ENCODE assay signal across 9 cellular contexts in the genomic region with DNA sequence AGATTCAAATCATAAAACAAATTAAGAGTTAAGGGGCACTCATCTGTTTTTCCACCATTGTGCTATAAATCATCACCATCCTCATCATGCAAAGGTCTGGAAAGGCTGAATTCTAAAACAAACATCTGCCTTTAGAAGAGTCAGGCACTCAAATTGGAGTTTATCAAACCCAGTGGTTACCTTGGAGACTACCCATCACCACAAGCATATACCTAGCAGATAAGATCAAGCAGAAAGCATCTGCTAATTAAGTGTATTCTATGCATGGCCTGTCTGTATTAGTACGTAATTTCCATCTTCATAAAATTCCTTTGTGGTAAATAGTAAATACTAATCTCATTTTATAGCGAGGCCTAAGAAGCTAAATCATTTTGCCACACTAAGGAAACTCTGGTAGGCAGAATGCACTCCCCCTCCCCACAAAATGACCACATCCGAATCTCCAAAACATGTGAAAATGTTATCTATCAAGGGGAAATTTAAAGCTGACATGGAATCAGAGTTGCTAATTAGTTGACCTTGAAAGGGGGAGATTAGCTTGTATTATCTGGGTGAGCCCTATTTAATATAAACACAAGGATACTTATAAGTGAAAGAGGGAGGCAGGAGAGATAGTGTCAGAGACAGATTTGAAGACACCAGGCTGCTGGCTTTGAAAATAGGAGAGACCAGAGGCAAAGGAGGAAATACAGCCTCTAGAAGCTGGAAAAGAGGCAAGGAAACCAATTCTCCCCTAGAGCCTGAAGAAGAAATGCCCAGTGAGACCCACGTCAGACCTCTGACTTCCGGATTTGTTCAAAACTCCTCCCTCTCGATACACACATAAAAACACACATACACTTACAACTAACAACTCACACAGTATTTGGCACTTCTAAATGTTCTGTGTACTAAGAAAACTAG. TPM values are rescaled to one million over a fixed set of nuclear protein-coding genes. Genes with fewer than 3 reads are reported as not detected.
DNase-seq lines count a peak whose midpoint lies in the region; ATAC-seq and TF ChIP-seq lines count a peak whose summit lies in the region.
"Had no signal": no experiment of that assay in that cellular context is flagged by ENCODE, and none has a peak within 500 bp of the region (broad histone marks: within the 10 kb centered on the region; RNA-seq: fewer than 3 reads in every experiment).

No MANE protein-coding gene starts in this region.

- H4K20me1 ChIP-seq in OCI-LY1 (ENCODE audit: insufficient read depth, low read length): no peaks in the 10 kb centered on the region

- no peak for TF ChIP-seq CTCF in OCI-LY1 (IDR thresholded peaks at IDR 0.05; ENCODE audit: low read length)

- no peak for DNase-seq in activated CD4-positive, CD25-positive, alpha-beta regulatory T cell treated with anti-CD3 and anti-CD28 coated beads, Interleukin-2, amount 50 U/mL, for 72 hours
- peak in 1 of 2 donors; percentile 30 for DNase-seq in central memory CD8-positive, alpha-beta T cell (ENCODE audit: low spot score in 2 of 2)
- peak in 1 of 2 donors; percentile 35 for DNase-seq in trophoblast cell
- DNase-seq in hepatic stellate cell (ENCODE audit: low spot score): no peak
- DNase-seq in COLO829 (ENCODE audit: low spot score): no peak
- DNase-seq: foreskin keratinocyte had no signal

- H3K23ac ChIP-seq in trophoblast cell (ENCODE audit: low read length): no peak overlapping the region

- H3K4me3 Mint-ChIP-seq in central memory CD8-positive, alpha-beta T cell: peak overlapping the region; percentile 66

- H3K9ac ChIP-seq in OCI-LY1 (ENCODE audit: low read length) (no peak overlapping the region), trophoblast cell (ENCODE audit: low read length) (no peak overlapping the region)

- H4K12ac ChIP-seq in trophoblast cell (ENCODE audit: low read depth, low read length): no peak overlapping the region

- H3K79me2 ChIP-seq in OCI-LY1 (ENCODE audit: insufficient read depth, low read length) (peaks cover 78% of the 10 kb centered on the region), trophoblast cell (ENCODE audit: control insufficient read depth, insufficient read depth, low read length, poor library complexity) (peaks cover 17% of the 10 kb centered on the region)

- H3K27me3 Mint-ChIP-seq in central memory CD8-positive, alpha-beta T cell: no peaks in the 10 kb centered on the region

- H3K4me1 Mint-ChIP-seq in central memory CD8-positive, alpha-beta T cell: peaks cover 34% of the 10 kb centered on the region

- 100% methylated on average over 1 of the region's 6 CpGs for WGBS in trophoblast cell (ENCODE audit: extremely low coverage, insufficient coverage, insufficient read length)

- H3K9me2 ChIP-seq in OCI-LY1 (ENCODE audit: low read depth, low read length): no peaks in the 10 kb centered on the region

- H3K4me3 ChIP-seq in OCI-LY1 (ENCODE audit: low read depth, low read length, poor library complexity, severe bottlenecking) (no peak overlapping the region), trophoblast cell (ENCODE audit: low read depth, low read length) (no peak overlapping the region)

- no peaks in the 10 kb centered on the region; the same call in 1 of the 2 replicates for H3F3A ChIP-seq in OCI-LY1 (ENCODE audit: insufficient read depth, low read length)

- H3K9me3 Mint-ChIP-seq in central memory CD8-positive, alpha-beta T cell: no peaks in the 10 kb centered on the region

- peak overlapping the region; percentile 75 for H3K4ac ChIP-seq in trophoblast cell (ENCODE audit: low read depth, low read length)

- H3K4me1 ChIP-seq in OCI-LY1 (ENCODE audit: insufficient read depth, low read length, severe bottlenecking) (peaks cover 13% of the 10 kb centered on the region), trophoblast cell (ENCODE audit: control insufficient read depth in 1 of 2, insufficient read depth in 2 of 2, low read length in 2 of 2) (no peaks in the 10 kb centered on the region)
- H3K4me1 ChIP-seq: foreskin keratinocyte had no signal

- H3K27ac Mint-ChIP-seq in central memory CD8-positive, alpha-beta T cell (ENCODE audit: low read depth): peak overlapping the region; percentile 96

- H3K36me3 ChIP-seq in OCI-LY1 (ENCODE audit: insufficient read depth, low read length) (peaks cover 9% of the 10 kb centered on the region; the same call in 1 of the 2 replicates), trophoblast cell (ENCODE audit: control insufficient read depth in 1 of 2, insufficient read depth in 2 of 2, low read length in 2 of 2) (peaks cover 0 to 4% of the 10 kb centered on the region in 2 experiments)

- no peak overlapping the region for H4K8ac ChIP-seq in trophoblast cell (ENCODE audit: low read depth, low read length)

- H2AFZ ChIP-seq in OCI-LY1 (ENCODE audit: low read length) (no peak overlapping the region), trophoblast cell (ENCODE audit: insufficient read depth, low read length, poor library complexity) (no peak overlapping the region)

- H2AK5ac ChIP-seq in trophoblast cell (ENCODE audit: low read length): no peak overlapping the region

- no peak overlapping the region for H2BK120ac ChIP-seq in trophoblast cell (ENCODE audit: insufficient read depth, low read length, poor library complexity)

- no peak overlapping the region for H3K14ac ChIP-seq in trophoblast cell (ENCODE audit: low read length)

- H3K9me3 ChIP-seq in OCI-LY1 (ENCODE audit: low read length) (no peaks in the 10 kb centered on the region), trophoblast cell (ENCODE audit: insufficient read depth, low read depth, low read length) (no peaks in the 10 kb centered on the region)

- H3K18ac ChIP-seq in trophoblast cell (ENCODE audit: low read length): no peak overlapping the region

- peak overlapping the region; percentile 2; the same call in 1 of the 2 replicates for H3K4me2 ChIP-seq in OCI-LY1 (ENCODE audit: low read length)
- H3K4me2 ChIP-seq in trophoblast cell (ENCODE audit: low read length): no peak overlapping the region

- peak; percentile 81 to 85 for ATAC-seq in activated CD4-positive, CD25-positive, alpha-beta regulatory T cell treated with anti-CD3 and anti-CD28 coated beads, Interleukin-2, amount 50 U/mL, for 24 hours
- ATAC-seq in central memory CD8-positive, alpha-beta T cell (replicated peaks; ENCODE audit: extremely low read depth, poor library complexity, severe bottlenecking): peak; percentile 89
- ATAC-seq in GM19324 (IDR thresholded peaks at IDR 0.05; ENCODE audit: low FRiP score, unreplicated experiment): no peak
- ATAC-seq: foreskin keratinocyte had no signal

- no peaks in the 10 kb centered on the region for H3K79me1 ChIP-seq in trophoblast cell (ENCODE audit: low read length)

- H2BK5ac ChIP-seq in trophoblast cell (ENCODE audit: low read depth, low read length, poor library complexity): no peak overlapping the region

- H3K27ac ChIP-seq in OCI-LY1 (ENCODE audit: low read depth, low read length, poor library complexity, severe bottlenecking): peak overlapping the region; percentile 36
- H3K27ac ChIP-seq in trophoblast cell (ENCODE audit: low read depth, low read length): no peak overlapping the region
- H3K27ac ChIP-seq: foreskin keratinocyte had no signal

- H3K36me3 Mint-ChIP-seq in central memory CD8-positive, alpha-beta T cell (ENCODE audit: insufficient read depth): peaks cover 22% of the 10 kb centered on the region

- no peak overlapping the region for H2BK12ac ChIP-seq in trophoblast cell (ENCODE audit: low read length)

- H3K27me3 ChIP-seq in OCI-LY1 (ENCODE audit: insufficient read depth, low read length) (no peaks in the 10 kb centered on the region), trophoblast cell (ENCODE audit: insufficient read depth, low read length) (no peaks in the 10 kb centered on the region)
- H3K27me3 ChIP-seq: foreskin keratinocyte had no signal

- no peak overlapping the region for H4K91ac ChIP-seq in trophoblast cell (ENCODE audit: low read depth, low read length)

RNA-seq across cellular contexts. Expression of a gene that starts 23.2 kb away (rescaled TPM):
- 24.9 and 25.2 TPM in 2 replicates for polyA plus RNA-seq in trophoblast cell (2013)

RNA-seq across cellular contexts. Expression of a gene that starts 23.6 kb away (rescaled TPM):
- 52.1 and 52.6 TPM in 2 replicates for polyA plus RNA-seq in trophoblast cell (2013)
